Comparison of ENCODE assay signal across 8 cellular contexts in the genomic region with DNA sequence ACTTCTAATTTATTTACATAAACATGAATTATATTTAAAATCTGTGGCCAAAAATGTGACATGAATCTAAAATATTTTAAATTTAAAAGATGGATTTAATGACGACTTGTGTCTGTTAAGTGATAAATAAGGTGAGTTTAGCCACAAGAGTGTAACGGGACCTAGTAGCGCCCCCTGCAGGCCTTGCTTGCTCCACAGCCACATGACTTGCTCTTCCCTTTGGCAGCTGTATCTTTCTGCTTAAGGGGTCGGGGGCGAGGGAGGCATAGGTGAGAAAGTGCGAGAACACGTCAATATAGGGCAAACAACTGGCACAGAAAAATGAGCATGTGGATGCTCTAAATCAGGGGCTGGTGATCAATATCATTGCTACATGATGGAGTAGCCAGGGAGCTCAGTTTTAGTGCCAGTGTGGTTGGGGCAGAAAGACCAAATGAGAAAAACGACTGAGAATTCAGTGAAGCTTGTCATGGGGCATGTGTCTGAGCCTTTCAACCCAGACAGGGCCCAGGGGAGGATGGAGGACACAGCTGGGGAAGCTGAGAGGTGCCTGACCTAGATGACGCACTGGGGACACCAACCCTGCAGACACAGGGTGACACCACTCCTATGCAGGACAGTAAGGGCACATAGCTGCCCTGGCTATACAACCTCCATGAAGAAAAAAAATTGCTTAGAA. TPM values are rescaled to one million over a fixed set of nuclear protein-coding genes. Genes with fewer than 3 reads are reported as not detected.
DNase-seq lines count a peak whose midpoint lies in the region; ATAC-seq, FAIRE-seq and TF ChIP-seq lines count a peak whose summit lies in the region.

No MANE protein-coding gene starts in this region.

- peaks cover 15% of the 10 kb centered on the region for H3K36me3 ChIP-seq in CD8-positive, alpha-beta T cell (ENCODE audit: insufficient read depth, low read length)
- H3K36me3 ChIP-seq in GM12878 (ENCODE audit: control insufficient read depth in 2 of 2, insufficient read depth in 2 of 2, low read length in 1 of 2) = peaks cover 8 to 20% of the 10 kb centered on the region in 2 experiments

- H4K20me1 ChIP-seq in GM12878 (ENCODE audit: control insufficient read depth, insufficient read depth) = no peaks in the 10 kb centered on the region

- no peak for TF ChIP-seq EP300 in GM12878 (IDR thresholded peaks at IDR 0.05; ENCODE audit: borderline replicate concordance in 1 of 2, control insufficient read depth in 1 of 2, low read depth in 2 of 2, low read length in 2 of 2)

- RAD21 ChIA-PET in GM12878 (lab: Charles Lee; ENCODE audit: unreplicated experiment) = interaction anchor here (0.9 to 2.7 kb wide), 2 partner anchors 11 to 25 kb away, joined by 4 to 23 read pairs; no protein-coding TSS in a partner anchor

- no peak overlapping the region for H3K9ac ChIP-seq in GM12878 (ENCODE audit: control insufficient read depth, insufficient read depth, low read length)

- intact Hi-C loops in CD8-positive, alpha-beta T cell (cut with DNase I, micrococcal nuclease) = loop anchor here (1.0 to 10.0 kb wide), 3 partner anchors 26 to 52 kb away; partner anchors contain the start of gene PAXIP1 (in 1 of the 2)
- intact Hi-C loops in GM12878 (cut with micrococcal nuclease; ENCODE audit: unreplicated experiment) (loop anchor here (1.0 to 2.0 kb wide), 2 partner anchors 40 to 120 kb away; no protein-coding TSS in a partner anchor), left colon (cut with DNase I, micrococcal nuclease) (no loop called here)

- peak; percentile 73 for ATAC-seq in CD8-positive, alpha-beta T cell
- peak; percentile 61 for ATAC-seq in HG02852 (IDR thresholded peaks at IDR 0.05; ENCODE audit: unreplicated experiment)
- ATAC-seq in GM12878 = peak; percentile 87
- peak; percentile 65 for ATAC-seq in left colon

- no peaks in the 10 kb centered on the region for H3K79me2 ChIP-seq in GM12878 (ENCODE audit: control insufficient read depth, insufficient read depth, low read length)

- H3K36me3 Mint-ChIP-seq in CD8-positive, alpha-beta T cell = peaks cover 79% of the 10 kb centered on the region

- no peak overlapping the region for H3K4me3 ChIP-seq in CD8-positive, alpha-beta T cell (ENCODE audit: low read depth, low read length)
- H3K4me3 ChIP-seq in GM12878 = no peak overlapping the region

- WGBS in GM12878 (ENCODE audit: insufficient coverage, insufficient replicate concordance, low lambda C conversion rate, missing lambda C conversion rate) = 66% methylated on average over 9 of the region's 9 CpGs

- H3K27ac Mint-ChIP-seq in CD8-positive, alpha-beta T cell = no peak overlapping the region

- no peaks in the 10 kb centered on the region for H3K9me3 ChIP-seq in CD8-positive, alpha-beta T cell (ENCODE audit: low read length)
- H3K9me3 ChIP-seq in GM12878 (replicated peaks; ENCODE audit: control insufficient read depth, insufficient read depth, low read length) = no peaks in the 10 kb centered on the region

- H3K9me3 Mint-ChIP-seq in CD8-positive, alpha-beta T cell = no peaks in the 10 kb centered on the region

- TF ChIP-seq POLR2A in GM12878 (IDR thresholded peaks at IDR 0.05; ENCODE audit: low read depth, low read length) = no peak

- SMC1A ChIA-PET in GM12878 (lab: Charles Lee; ENCODE audit: uncharacterized antibody, unreplicated experiment) = interaction anchor here (0.7 to 2.5 kb wide), 9 partner anchors 11 to 348 kb away, joined by 3 to 25 read pairs (median 3); no protein-coding TSS in a partner anchor

- peak; percentile 65 for TF ChIP-seq CTCF in CD8-positive, alpha-beta T cell (IDR thresholded peaks at IDR 0.05)
- peak; percentile 54 to 68 (median 63) for TF ChIP-seq CTCF in GM12878 (IDR thresholded peaks at IDR 0.05 in 2 of 3, conservative IDR thresholded peaks at IDR 0.05 in 1 of 3; ENCODE audit: control insufficient read depth in 2 of 3, extremely low read depth in 1 of 3, insufficient read depth in 1 of 3, low read depth in 3 of 3, low read length in 3 of 3)

- no peak overlapping the region for H3K27ac ChIP-seq in CD8-positive, alpha-beta T cell (ENCODE audit: low read depth, low read length)
- H3K27ac ChIP-seq in GM12878 (ENCODE audit: control insufficient read depth, insufficient read depth) = no peak overlapping the region

- in situ Hi-C loops in GM12878 (cut with MboI) = no loop called here

- BruUV-seq in GM12878 (replicated peaks; lab: Mats Ljungman, UMichigan) = no TSS peak

- CTCF ChIA-PET in CD8-positive, alpha-beta T cell (lab: Charles Lee) = interaction anchor here (0.8 to 5.2 kb wide), 18 partner anchors 10 to 392 kb away, joined by 3 to 49 read pairs (median 4); no protein-coding TSS in a partner anchor
- CTCF ChIA-PET in GM12878 (lab: Yijun Ruan, JAX) = interaction anchor here (0.6 to 4.3 kb wide), 23 partner anchors 10 to 404 kb away, joined by 3 to 79 read pairs (median 4); no protein-coding TSS in a partner anchor

- no peak overlapping the region for H2AFZ ChIP-seq in GM12878 (ENCODE audit: control insufficient read depth, low read depth, low read length)

- peak; percentile 81 for FAIRE-seq in GM12878 (lab: Jason Lieb, UNC)

- H3K27me3 ChIP-seq in CD8-positive, alpha-beta T cell (ENCODE audit: insufficient read depth, low read length) = no peaks in the 10 kb centered on the region
- no peaks in the 10 kb centered on the region for H3K27me3 ChIP-seq in GM12878 (replicated peaks in 1 of 2; ENCODE audit: control insufficient read depth in 2 of 2, insufficient read depth in 2 of 2, low read length in 1 of 2)

- TF ChIP-seq RAD21 in GM12878 (IDR thresholded peaks at IDR 0.05; ENCODE audit: insufficient read depth, low read depth, low read length) = 0 out of 2 replicates have a peak, but pooled peaks have one; percentile 25

- peak; percentile 43 to 77 (median 73) for DNase-seq in CD8-positive, alpha-beta T cell
- DNase-seq in T-helper 1 cell (peak; percentile 35 to 71 (median 45)), GM12878 (ENCODE audit: low read depth, low spot score) (no peak), left colon (peak; percentile 34 to 85), NCI-H524 treated with DMSO at 0.1 percent for 48 hours (lab: John Stamatoyannopoulos, UW) (no peak), epidermal melanocyte (ENCODE audit: insufficient read length, low spot score) (no peak)
- peak; percentile 24 for DNase-seq in stimulated activated CD8-positive, alpha-beta memory T cell treated with anti-CD3 and anti-CD28 coated beads, Interleukin-12 subunit alpha, Interleukin-12 subunit beta, amount 100 ng/mL, for 4 hours (ENCODE audit: low read depth)

- no peak overlapping the region for H3K4me3 Mint-ChIP-seq in CD8-positive, alpha-beta T cell

- no peaks in the 10 kb centered on the region for H3K4me1 Mint-ChIP-seq in CD8-positive, alpha-beta T cell (ENCODE audit: low read depth)

- POLR2A ChIA-PET in CD8-positive, alpha-beta T cell (lab: Charles Lee) = interaction anchor here (1.0 to 1.3 kb wide), 2 partner anchors 9 to 50 kb away, joined by 3 to 4 read pairs; partner anchors contain the start of gene PAXIP1
- POLR2A ChIA-PET in GM12878 (lab: Charles Lee) = interaction anchor here (0.6 to 1.4 kb wide), 3 partner anchors 9 to 31 kb away, joined by 3 to 5 read pairs (median 3); no protein-coding TSS in a partner anchor

- no peaks in the 10 kb centered on the region for H3K4me1 ChIP-seq in CD8-positive, alpha-beta T cell (ENCODE audit: insufficient read depth, low read length)
- H3K4me1 ChIP-seq in GM12878 (ENCODE audit: control insufficient read depth, insufficient read depth, low read length) = no peaks in the 10 kb centered on the region

- no peak overlapping the region for H3K4me2 ChIP-seq in GM12878 (ENCODE audit: control insufficient read depth, insufficient read depth)

- H3K27me3 Mint-ChIP-seq in CD8-positive, alpha-beta T cell (ENCODE audit: low read depth) = no peaks in the 10 kb centered on the region

TF ChIP-seq in GM12878, 131 proteins besides CTCF, POLR2A, EP300 and RAD21:
- TF ChIP-seq SMC3 (IDR thresholded peaks at IDR 0.05; ENCODE audit: borderline replicate concordance, low read length) = peak; percentile 60
- TF ChIP-seq, protein P1, sequence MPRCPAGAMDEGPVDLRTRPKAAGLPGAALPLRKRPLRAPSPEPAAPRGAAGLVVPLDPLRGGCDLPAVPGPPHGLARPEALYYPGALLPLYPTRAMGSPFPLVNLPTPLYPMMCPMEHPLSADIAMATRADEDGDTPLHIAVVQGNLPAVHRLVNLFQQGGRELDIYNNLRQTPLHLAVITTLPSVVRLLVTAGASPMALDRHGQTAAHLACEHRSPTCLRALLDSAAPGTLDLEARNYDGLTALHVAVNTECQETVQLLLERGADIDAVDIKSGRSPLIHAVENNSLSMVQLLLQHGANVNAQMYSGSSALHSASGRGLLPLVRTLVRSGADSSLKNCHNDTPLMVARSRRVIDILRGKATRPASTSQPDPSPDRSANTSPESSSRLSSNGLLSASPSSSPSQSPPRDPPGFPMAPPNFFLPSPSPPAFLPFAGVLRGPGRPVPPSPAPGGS (IDR thresholded peaks at IDR 0.05; ENCODE audit: borderline replicate concordance, insufficient read depth, low read depth, low read length, poor library complexity, severe bottlenecking) = no peak

RNA-seq across cellular contexts. Expression of gene PAXIP1, which starts 49.8 kb away (rescaled TPM):
- total RNA-seq in CD8-positive, alpha-beta T cell = 1 to 10 TPM; 6.8 to 7.2 TPM
- 39.8 and 41.8 TPM in 2 replicates for total RNA-seq in GM12878 (2013; cell fraction: nucleolus; rRNA removed)
- 20.5 and 23.5 TPM in 2 replicates for total RNA-seq in GM12878 (2014; rRNA removed)
- total RNA-seq in GM12878 (2014; rRNA removed; fragmentation: Illumina TruSeq; extraction: Trizol) = 20.3 and 22.9 TPM in 2 replicates
- 22.5 and 26.5 TPM in 2 replicates for total RNA-seq in GM12878 (2021)
- 10.7 TPM for polyA plus RNA-seq in GM12878 (2011; ENCODE audit: low read depth)
- 15.7 and 16.0 TPM in 2 replicates for polyA plus RNA-seq in GM12878 (2011; rRNA removed)
- 14.7 and 16.9 TPM in 2 replicates for polyA plus RNA-seq in GM12878 (2011; cell fraction: cytosol; rRNA removed)
- 23.1 and 28.2 TPM in 2 replicates for polyA plus RNA-seq in GM12878 (2011; cell fraction: nucleus; rRNA removed)
- polyA plus RNA-seq in GM12878 (2012) = 11.7 and 12.1 TPM in 2 replicates
- polyA plus RNA-seq in GM12878 (2014; fragmentation: Illumina TruSeq; extraction: Trizol) = 27.2 and 30.3 TPM in 2 replicates
- polyA plus RNA-seq in GM12878 (2014; fragmentation: Nextera tagmentation; extraction: Ambion mirVana) = 1 to 10 TPM; 7.6 to 8.8 TPM
- 23.9 and 25.2 TPM in 2 replicates for polyA plus RNA-seq in GM12878 (2014; rRNA removed)
- 1 to 10 TPM; 7.3 to 8.3 TPM for polyA plus RNA-seq in GM12878 (2016; fragmentation: Nextera tagmentation; extraction: Ambion mirVana)
- polyA minus RNA-seq in GM12878 (2011; rRNA and poly(A)+ RNA removed) = 13.9 and 14.2 TPM in 2 replicates
- polyA minus RNA-seq in GM12878 (2011; cell fraction: cytosol; rRNA and poly(A)+ RNA removed) = 4.7 and 4.9 TPM in 2 replicates
- 10.9 and 19.4 TPM in 2 replicates for polyA minus RNA-seq in GM12878 (2011; cell fraction: nucleus; rRNA and poly(A)+ RNA removed)
- 10 to 100 TPM; 10.9 to 14.0 TPM for total RNA-seq in left colon

Comparison
In these comparisons a context has a peak if more than half of its experiments do, and no peak if none do; other contexts are left out.
1. DNase-seq: peak in CD8-positive, alpha-beta T cell (7 of 7), T-helper 1 cell (5 of 5), left colon (2 of 2) and stimulated activated CD8-positive, alpha-beta memory T cell treated with anti-CD3 and anti-CD28 coated beads, Interleukin-12 subunit alpha, Interleukin-12 subunit beta, amount 100 ng/mL, for 4 hours (single experiment); none in GM12878 (single experiment), NCI-H524 treated with DMSO at 0.1 percent for 48 hours (single experiment) and epidermal melanocyte (single experiment).
2. intact Hi-C loops: an anchor here in CD8-positive, alpha-beta T cell (1.0 to 10.0 kb wide) and GM12878 (1.0 to 2.0 kb wide); none called in left colon.
3. Peak in every context shown above with its lines, with median percentiles within 50 percentile points of each other: ATAC-seq.